In genomic region chr15:92611995-92612745, GRCh38 we compare ENCODE assay signal across 12 cellular contexts.
A peak's percentile ranks its signal among the peaks of the same experiment; 100 is the strongest.
DNase-seq lines count a peak whose midpoint lies in the region; ATAC-seq and TF ChIP-seq lines count a peak whose summit lies in the region.
"Had no signal": no experiment of that assay in that cellular context is flagged by ENCODE, and none has a peak within 500 bp of the region (broad histone marks: within the 10 kb centered on the region; RNA-seq: fewer than 3 reads in every experiment).

No MANE protein-coding gene starts in this region.

- TF ChIP-seq CTCF in OCI-LY3 (IDR thresholded peaks at IDR 0.05; ENCODE audit: low read depth, low read length) = peak; percentile 13; the same call in 1 of the 2 replicates

- H3K4me2 ChIP-seq in OCI-LY3 (ENCODE audit: low read length) = no peak overlapping the region

- H3K36me3 ChIP-seq in OCI-LY3 (replicated peaks; ENCODE audit: low read depth, low read length) = no peaks in the 10 kb centered on the region
- H3K36me3 ChIP-seq: neutrophil had no signal

- peaks cover 29 to 67% of the 10 kb centered on the region in 2 donors for H3K27me3 Mint-ChIP-seq in effector memory CD8-positive, alpha-beta T cell
- H3K27me3 Mint-ChIP-seq: activated naive CD8-positive, alpha-beta T cell treated with anti-CD3 and anti-CD28 coated beads, Interleukin-2, amount 10 ng/mL, durations not matched to agents 7 days and 5 days had no signal

- no peak overlapping the region for H3K27ac Mint-ChIP-seq in effector memory CD8-positive, alpha-beta T cell
- H3K27ac Mint-ChIP-seq: activated naive CD8-positive, alpha-beta T cell treated with anti-CD3 and anti-CD28 coated beads, Interleukin-2, amount 10 ng/mL, durations not matched to agents 7 days and 5 days; T-helper 17 cell had no signal

- peaks cover 7% of the 10 kb centered on the region; the same call in 1 of the 2 replicates for H3K27me3 ChIP-seq in OCI-LY3 (ENCODE audit: low read depth, low read length)
- H3K27me3 ChIP-seq: neutrophil had no signal

- no peak overlapping the region for H3K27ac ChIP-seq in OCI-LY3 (ENCODE audit: low read length)
- H3K27ac ChIP-seq: neutrophil had no signal

- no peak overlapping the region for H3K4me3 Mint-ChIP-seq in effector memory CD8-positive, alpha-beta T cell
- H3K4me3 Mint-ChIP-seq: activated naive CD8-positive, alpha-beta T cell treated with anti-CD3 and anti-CD28 coated beads, Interleukin-2, amount 10 ng/mL, durations not matched to agents 7 days and 5 days; T-helper 17 cell had no signal

- H3K4me1 Mint-ChIP-seq in effector memory CD8-positive, alpha-beta T cell (ENCODE audit: low read depth in 2 of 2) = no peaks in the 10 kb centered on the region
- H3K4me1 Mint-ChIP-seq: T-helper 17 cell had no signal

- no peak overlapping the region for H3K9ac ChIP-seq in OCI-LY3 (ENCODE audit: low read length)

- H2AFZ ChIP-seq in OCI-LY3 (ENCODE audit: low read depth, low read length) = no peak overlapping the region

- peaks cover 3% of the 10 kb centered on the region for H3K36me3 Mint-ChIP-seq in effector memory CD8-positive, alpha-beta T cell (ENCODE audit: insufficient read depth)
- H3K36me3 Mint-ChIP-seq: activated naive CD8-positive, alpha-beta T cell treated with anti-CD3 and anti-CD28 coated beads, Interleukin-2, amount 10 ng/mL, durations not matched to agents 7 days and 5 days had no signal

- H3K9me3 ChIP-seq in OCI-LY3 (ENCODE audit: insufficient read depth, low read length) = no peaks in the 10 kb centered on the region
- H3K9me3 ChIP-seq: neutrophil had no signal

- no peaks in the 10 kb centered on the region for H4K20me1 ChIP-seq in OCI-LY3 (ENCODE audit: insufficient read depth, low read length)

- DNase-seq in activated effector memory CD4-positive, alpha-beta T cell treated with anti-CD3 and anti-CD28 coated beads, Interleukin-2, amount 50 U/mL, for 16 hours = peak; percentile 53
- DNase-seq in activated effector memory CD4-positive, alpha-beta T cell treated with Interleukin-2 at 50 U/mL for 16 hours = no peak
- DNase-seq in globus pallidus (ENCODE audit: low spot score) (peak; percentile 66), NCI-H2029 treated with DMSO at 0.1 percent for 48 hours (lab: John Stamatoyannopoulos, UW) (no peak)
- no peak for DNase-seq in stimulated activated naive CD8-positive, alpha-beta T cell treated with anti-CD3 and anti-CD28 coated beads, Interleukin-15, Interleukin-2, amounts not matched to agents 100 U/mL and 50 U/mL, for 24 hours
- DNase-seq in effector memory CD8-positive, alpha-beta T cell = no peak
- DNase-seq: activated naive CD8-positive, alpha-beta T cell treated with anti-CD3 and anti-CD28 coated beads, Interleukin-2, amount 10 ng/mL, durations not matched to agents 7 days and 5 days; cerebellar nuclear complex; T-helper 17 cell had no signal

- H3K4me3 ChIP-seq in OCI-LY3 (ENCODE audit: low read length) = no peak overlapping the region

- no peaks in the 10 kb centered on the region for H3K4me1 ChIP-seq in OCI-LY3 (ENCODE audit: low read length)

- ATAC-seq in stimulated activated naive CD8-positive, alpha-beta T cell treated with anti-CD3 and anti-CD28 coated beads, Interleukin-15, Interleukin-2, amounts not matched to agents 100 U/mL and 50 U/mL, for 24 hours = peak; percentile 50
- ATAC-seq in effector memory CD8-positive, alpha-beta T cell (replicated peaks) = no peak
- ATAC-seq in GM18520 (IDR thresholded peaks at IDR 0.05; ENCODE audit: unreplicated experiment) = no peak
- ATAC-seq: T-helper 17 cell had no signal

- H3K79me2 ChIP-seq in OCI-LY3 (ENCODE audit: low read length) = no peaks in the 10 kb centered on the region

- no peaks in the 10 kb centered on the region for H3K9me3 Mint-ChIP-seq in effector memory CD8-positive, alpha-beta T cell
- H3K9me3 Mint-ChIP-seq: activated naive CD8-positive, alpha-beta T cell treated with anti-CD3 and anti-CD28 coated beads, Interleukin-2, amount 10 ng/mL, durations not matched to agents 7 days and 5 days had no signal

Comparison
In these comparisons a context has a peak if more than half of its experiments do, and no peak if none do; other contexts are left out.
1. DNase-seq: peak in activated effector memory CD4-positive, alpha-beta T cell treated with anti-CD3 and anti-CD28 coated beads, Interleukin-2, amount 50 U/mL, for 16 hours (single experiment) and globus pallidus (single experiment); none in activated effector memory CD4-positive, alpha-beta T cell treated with Interleukin-2 at 50 U/mL for 16 hours (single experiment), stimulated activated naive CD8-positive, alpha-beta T cell treated with anti-CD3 and anti-CD28 coated beads, Interleukin-15, Interleukin-2, amounts not matched to agents 100 U/mL and 50 U/mL, for 24 hours (single experiment), effector memory CD8-positive, alpha-beta T cell (0 of 3) and NCI-H2029 treated with DMSO at 0.1 percent for 48 hours (single experiment).